2 cellular contexts compared by ENCODE assay signal in genomic region chr12:52650520-52651081, GRCh38.
TF ChIP-seq lines count a peak whose summit lies in the region.

No MANE protein-coding gene starts in this region.

TF ChIP-seq in liver, 16 proteins besides CTCF, POLR2A, EP300 and RAD21:
- TF ChIP-seq JUND (IDR thresholded peaks at IDR 0.05) (no peak), REST (IDR thresholded peaks at IDR 0.05) (peak; percentile 54)

TF ChIP-seq in HepG2, 621 proteins besides CTCF, POLR2A, EP300 and RAD21:
- no peak for TF ChIP-seq THRA (CRISPR knock-in tag; IDR thresholded peaks at IDR 0.05; ENCODE audit: borderline replicate concordance)
- TF ChIP-seq SIN3B (IDR thresholded peaks at IDR 0.05; ENCODE audit: low read length) = no peak
- TF ChIP-seq MEIS2 (CRISPR knock-in tag; IDR thresholded peaks at IDR 0.05) = no peak
- TF ChIP-seq GFI1 (CRISPR knock-in tag; IDR thresholded peaks at IDR 0.05; ENCODE audit: borderline replicate concordance) = no peak
TF ChIP-seq in HepG2: peak in this region for 0.
